In the genomic region with DNA sequence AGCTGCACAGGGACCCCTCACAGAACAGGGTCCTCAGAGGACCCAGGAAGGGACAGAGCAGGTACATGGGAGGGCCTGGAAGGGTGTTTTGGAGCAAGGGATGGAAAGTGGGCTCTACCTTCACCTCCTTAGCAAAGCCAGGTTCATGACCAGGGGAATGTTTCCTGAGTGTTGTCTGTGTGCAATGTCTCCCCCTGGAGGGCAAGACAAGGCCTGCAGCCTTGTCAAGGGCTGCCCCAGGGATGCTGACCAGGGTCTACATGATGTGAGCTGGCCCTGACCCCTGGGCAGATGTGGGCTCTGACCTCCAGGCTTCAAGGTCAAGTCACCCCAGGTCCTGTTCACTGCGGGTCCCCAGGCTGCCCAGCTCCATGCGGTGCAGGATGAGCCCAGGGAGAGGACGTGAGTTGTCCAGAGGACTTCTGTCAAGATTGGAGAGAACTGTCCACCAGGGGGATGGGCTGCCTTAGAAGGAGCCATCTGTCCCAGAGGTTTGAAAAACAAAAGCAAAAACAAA, we compare ENCODE assay signal across 8 cellular contexts. TPM values are rescaled to one million over a fixed set of nuclear protein-coding genes. Genes with fewer than 3 reads are reported as not detected.
DNase-seq lines count a peak whose midpoint lies in the region; ATAC-seq, FAIRE-seq and TF ChIP-seq lines count a peak whose summit lies in the region.

No MANE protein-coding gene starts in this region.

- no peaks in the 10 kb centered on the region for H3K9me3 Mint-ChIP-seq in T-helper 2 cell treated with Interferon-gamma antibody and Interleukin-4, amounts not matched to agents 5 μg/mL and 100 μg/mL, for 36 hours

- no peaks in the 10 kb centered on the region for H3K9me3 ChIP-seq in small intestine (ENCODE audit: control insufficient read depth, low read depth)

- WGBS in small intestine, 3 donors, result 39 to 65% (median 53%) methylated on average over 3 of the region's 3 CpGs

- peak overlapping the region; percentile 90 for H3K27ac Mint-ChIP-seq in T-helper 2 cell treated with Interferon-gamma antibody and Interleukin-4, amounts not matched to agents 5 μg/mL and 100 μg/mL, for 36 hours

- FAIRE-seq in HTR-8/SVneo (lab: Jason Lieb, UNC) (peak; percentile 84), small intestine (lab: Jason Lieb, UNC) (no peak)

- DNase-seq in ELR (ENCODE audit: low read depth) (peak; percentile 52), HTR-8/SVneo (ENCODE audit: insufficient read length, low spot score) (peak; percentile 84), astrocyte of the cerebellum (ENCODE audit: low read depth) (peak; percentile 6), hypothalamus (lab: John Stamatoyannopoulos, UW) (peak in 44 of 51 donors; percentile 7 to 81 (median 36)), small intestine (peak; percentile 87)
- DNase-seq in T-helper 2 cell treated with Interferon-gamma antibody and Interleukin-4, amounts not matched to agents 5 μg/mL and 100 μg/mL, for 36 hours (ENCODE audit: low spot score), result peak; percentile 63

- H3K27me3 ChIP-seq in small intestine (ENCODE audit: control insufficient read depth in 2 of 2, insufficient read depth in 2 of 2, low read length in 2 of 2), result no peaks in the 10 kb centered on the region

- H3K27ac ChIP-seq in small intestine (ENCODE audit: low read depth in 1 of 2, low read length in 1 of 2), result peak overlapping the region; percentile 87 to 89

- peaks cover 10% of the 10 kb centered on the region for H3K36me3 Mint-ChIP-seq in T-helper 2 cell treated with Interferon-gamma antibody and Interleukin-4, amounts not matched to agents 5 μg/mL and 100 μg/mL, for 36 hours (ENCODE audit: low read depth)

- peaks cover 0 to 5% of the 10 kb centered on the region in 2 donors for H3K36me3 ChIP-seq in small intestine (ENCODE audit: control insufficient read depth in 2 of 2, insufficient read depth in 2 of 2, low read length in 2 of 2)

- in situ Hi-C loops in astrocyte of the cerebellum (cut with HindIII; ENCODE audit: low sequenced_read_pairs), result no loop called here

- peaks cover 36% of the 10 kb centered on the region for H3K4me1 Mint-ChIP-seq in T-helper 2 cell treated with Interferon-gamma antibody and Interleukin-4, amounts not matched to agents 5 μg/mL and 100 μg/mL, for 36 hours (ENCODE audit: low read depth)

- peak overlapping the region; percentile 87 for H3K4me3 Mint-ChIP-seq in T-helper 2 cell treated with Interferon-gamma antibody and Interleukin-4, amounts not matched to agents 5 μg/mL and 100 μg/mL, for 36 hours

- peak; percentile 90 for TF ChIP-seq CTCF in astrocyte of the cerebellum (IDR thresholded peaks at IDR 0.05; ENCODE audit: low read depth, low read length, missing control alignments)

- H3K4me3 ChIP-seq in astrocyte of the cerebellum (ENCODE audit: low read depth, low read length) (no peak overlapping the region), small intestine (ENCODE audit: low read depth in 1 of 2, low read length in 2 of 2) (peak overlapping the region in 1 of 2 donors; percentile 70)

- peaks cover 0 to 5% of the 10 kb centered on the region in 2 donors for H3K4me1 ChIP-seq in small intestine (ENCODE audit: control insufficient read depth in 2 of 2, insufficient read depth in 1 of 2, low read depth in 1 of 2, low read length in 1 of 2)

- no peaks in the 10 kb centered on the region for H3K27me3 Mint-ChIP-seq in T-helper 2 cell treated with Interferon-gamma antibody and Interleukin-4, amounts not matched to agents 5 μg/mL and 100 μg/mL, for 36 hours (ENCODE audit: low read depth)

- ATAC-seq in HG02588 (IDR thresholded peaks at IDR 0.05; ENCODE audit: unreplicated experiment) (no peak), HG03378 (IDR thresholded peaks at IDR 0.05; ENCODE audit: unreplicated experiment) (no peak)

RNA-seq across cellular contexts. Expression of a gene that starts 1.0 kb away (rescaled TPM):
- polyA plus RNA-seq in small intestine, result 10 to 100 TPM; 16.3 to 35.8 (median 30.0) TPM

Comparison
In these comparisons a context has a peak if more than half of its experiments do, and no peak if none do; other contexts are left out.
1. DNase-seq: peak in every context shown above with its lines; median percentile 87 in small intestine; 84 in HTR-8/SVneo; 63 in T-helper 2 cell treated with Interferon-gamma antibody and Interleukin-4, amounts not matched to agents 5 μg/mL and 100 μg/mL, for 36 hours; 52 in ELR; 36 in hypothalamus; 6 in astrocyte of the cerebellum.